Comparison of ENCODE assay signal across 12 cellular contexts in genomic region chr14:50647282-50647681, GRCh38. TPM values are rescaled to one million over a fixed set of nuclear protein-coding genes. Genes with fewer than 3 reads are reported as not detected.
DNase-seq lines count a peak whose midpoint lies in the region; ATAC-seq and TF ChIP-seq lines count a peak whose summit lies in the region.
"Had no signal": no experiment of that assay in that cellular context is flagged by ENCODE, and none has a peak within 500 bp of the region (broad histone marks: within the 10 kb centered on the region; RNA-seq: fewer than 3 reads in every experiment).

No MANE protein-coding gene starts in this region.

- H4K20me1 ChIP-seq in MM.1S (ENCODE audit: insufficient read depth, low read length): no peaks in the 10 kb centered on the region

- no peak overlapping the region for H3K27ac Mint-ChIP-seq in activated T-helper 2 cell treated with anti-CD3 and anti-CD28 coated beads, Interferon-gamma antibody, Interleukin-2, Interleukin-4, amounts not matched to agents 10 μg/mL and 5 μg/mL and 100 μg/mL, durations not matched to agents 14 hours and 24 hours and 36 hours
- H3K27ac Mint-ChIP-seq: activated naive CD8-positive, alpha-beta T cell treated with anti-CD3 and anti-CD28 coated beads, Interleukin-2, amount 10 ng/mL, durations not matched to agents 7 days and 5 days; stimulated activated naive CD8-positive, alpha-beta T cell treated with anti-CD3 and anti-CD28 coated beads, Interleukin-15, Interleukin-2, amounts not matched to agents 100 ng/mL and 50 ng/mL, for 24 hours had no signal

- no peak for TF ChIP-seq POLR2A in tibial nerve (IDR thresholded peaks at IDR 0.05)

- no peaks in the 10 kb centered on the region for H3K4me1 Mint-ChIP-seq in activated T-helper 2 cell treated with anti-CD3 and anti-CD28 coated beads, Interferon-gamma antibody, Interleukin-2, Interleukin-4, amounts not matched to agents 10 μg/mL and 5 μg/mL and 100 μg/mL, durations not matched to agents 14 hours and 24 hours and 36 hours (ENCODE audit: low read depth)
- H3K4me1 Mint-ChIP-seq: activated naive CD8-positive, alpha-beta T cell treated with anti-CD3 and anti-CD28 coated beads, Interleukin-2, amount 10 ng/mL, durations not matched to agents 7 days and 5 days had no signal

- no peak overlapping the region for H3K9ac ChIP-seq in MM.1S (ENCODE audit: low read length)

- H3K9me2 ChIP-seq in MM.1S (replicated peaks; ENCODE audit: insufficient read depth, low read length): no peaks in the 10 kb centered on the region

- no peak overlapping the region for H2AFZ ChIP-seq in MM.1S (ENCODE audit: low read length)

- 54 to 59% methylated on average over 6 of the region's 6 CpGs for WGBS in tibial nerve, 2 donors

- TF ChIP-seq CTCF in GM12865 (IDR thresholded peaks at IDR 0.05; ENCODE audit: insufficient read depth, low read depth, low read length, missing control alignments) (no peak), GM20000 (IDR thresholded peaks at IDR 0.05; ENCODE audit: extremely low read depth, missing control alignments) (no peak), MM.1S (IDR thresholded peaks at IDR 0.05; ENCODE audit: low read length) (no peak), tibial nerve (IDR thresholded peaks at IDR 0.05) (no peak)

- peak; percentile 69 for ATAC-seq in HG02943 (IDR thresholded peaks at IDR 0.05; ENCODE audit: low read depth, unreplicated experiment)

- no peaks in the 10 kb centered on the region for H3K9me3 Mint-ChIP-seq in activated T-helper 2 cell treated with anti-CD3 and anti-CD28 coated beads, Interferon-gamma antibody, Interleukin-2, Interleukin-4, amounts not matched to agents 10 μg/mL and 5 μg/mL and 100 μg/mL, durations not matched to agents 14 hours and 24 hours and 36 hours
- H3K9me3 Mint-ChIP-seq: activated naive CD8-positive, alpha-beta T cell treated with anti-CD3 and anti-CD28 coated beads, Interleukin-2, amount 10 ng/mL, durations not matched to agents 7 days and 5 days; stimulated activated naive CD8-positive, alpha-beta T cell treated with anti-CD3 and anti-CD28 coated beads, Interleukin-15, Interleukin-2, amounts not matched to agents 100 ng/mL and 50 ng/mL, for 24 hours had no signal

- no peak for TF ChIP-seq EP300 in tibial nerve (IDR thresholded peaks at IDR 0.05)

- H3K36me3 ChIP-seq in MM.1S (replicated peaks; ENCODE audit: insufficient read depth, low read length): no peaks in the 10 kb centered on the region
- peaks cover 0 to 19% (median 0%) of the 10 kb centered on the region in 3 donors for H3K36me3 ChIP-seq in tibial nerve

- DNase-seq in GM12865 (ENCODE audit: low read depth) (peak; percentile 85), GM20000 (ENCODE audit: low spot score) (peak; percentile 29), MM.1S (peak; percentile 42), NK-92 (lab: John Stamatoyannopoulos, UW; ENCODE audit: unreplicated experiment) (no peak), 8988T (no peak), tibial nerve (ENCODE audit: low spot score in 2 of 2) (no peak)
- no peak for DNase-seq in activated T-helper 2 cell treated with anti-CD3 and anti-CD28 coated beads, Interferon-gamma antibody, Interleukin-2, Interleukin-4, amounts not matched to agents 10 μg/mL and 5 μg/mL and 100 μg/mL, durations not matched to agents 14 hours and 24 hours and 36 hours (ENCODE audit: low spot score)
- DNase-seq: activated naive CD8-positive, alpha-beta T cell treated with anti-CD3 and anti-CD28 coated beads, Interleukin-2, amount 10 ng/mL, durations not matched to agents 7 days and 5 days; NCI-H187 treated with DMSO at 0.1 percent for 48 hours; stimulated activated CD4-positive, alpha-beta T cell treated with anti-CD3 and anti-CD28 coated beads, Interleukin-12 subunit alpha, Interleukin-12 subunit beta, amount 100 ng/mL, for 4 hours had no signal

- H3K27me3 ChIP-seq in MM.1S (replicated peaks; ENCODE audit: insufficient read depth, low read length) (no peaks in the 10 kb centered on the region), tibial nerve (no peaks in the 10 kb centered on the region)

- H3K9me3 ChIP-seq in MM.1S (replicated peaks; ENCODE audit: insufficient read depth, low read length) (no peaks in the 10 kb centered on the region), tibial nerve (no peaks in the 10 kb centered on the region)

- no peaks in the 10 kb centered on the region for H3K4me1 ChIP-seq in MM.1S (ENCODE audit: low read length)
- peaks cover 0 to 38% (median 2%) of the 10 kb centered on the region in 4 donors for H3K4me1 ChIP-seq in tibial nerve

- H3K4me3 ChIP-seq in GM12865 (ENCODE audit: low read depth, low read length) (peak overlapping the region; percentile 43), MM.1S (ENCODE audit: low read length) (no peak overlapping the region; the same call in 1 of the 2 replicates), tibial nerve (no peak overlapping the region)

- peak overlapping the region; percentile 50 for H3K4me2 ChIP-seq in MM.1S (ENCODE audit: low read depth, low read length)

- no peak overlapping the region for H3K4me3 Mint-ChIP-seq in activated T-helper 2 cell treated with anti-CD3 and anti-CD28 coated beads, Interferon-gamma antibody, Interleukin-2, Interleukin-4, amounts not matched to agents 10 μg/mL and 5 μg/mL and 100 μg/mL, durations not matched to agents 14 hours and 24 hours and 36 hours (ENCODE audit: low read depth)
- H3K4me3 Mint-ChIP-seq: activated naive CD8-positive, alpha-beta T cell treated with anti-CD3 and anti-CD28 coated beads, Interleukin-2, amount 10 ng/mL, durations not matched to agents 7 days and 5 days; stimulated activated naive CD8-positive, alpha-beta T cell treated with anti-CD3 and anti-CD28 coated beads, Interleukin-15, Interleukin-2, amounts not matched to agents 100 ng/mL and 50 ng/mL, for 24 hours had no signal

- no peaks in the 10 kb centered on the region for H3K27me3 Mint-ChIP-seq in activated T-helper 2 cell treated with anti-CD3 and anti-CD28 coated beads, Interferon-gamma antibody, Interleukin-2, Interleukin-4, amounts not matched to agents 10 μg/mL and 5 μg/mL and 100 μg/mL, durations not matched to agents 14 hours and 24 hours and 36 hours (ENCODE audit: low read depth)
- H3K27me3 Mint-ChIP-seq: activated naive CD8-positive, alpha-beta T cell treated with anti-CD3 and anti-CD28 coated beads, Interleukin-2, amount 10 ng/mL, durations not matched to agents 7 days and 5 days; stimulated activated naive CD8-positive, alpha-beta T cell treated with anti-CD3 and anti-CD28 coated beads, Interleukin-15, Interleukin-2, amounts not matched to agents 100 ng/mL and 50 ng/mL, for 24 hours had no signal

- H3K36me3 Mint-ChIP-seq in activated T-helper 2 cell treated with anti-CD3 and anti-CD28 coated beads, Interferon-gamma antibody, Interleukin-2, Interleukin-4, amounts not matched to agents 10 μg/mL and 5 μg/mL and 100 μg/mL, durations not matched to agents 14 hours and 24 hours and 36 hours (ENCODE audit: low read depth): no peaks in the 10 kb centered on the region

- peak overlapping the region; percentile 29; the same call in 1 of the 2 replicates for H3K27ac ChIP-seq in MM.1S (ENCODE audit: low read length)
- peak overlapping the region in 1 of 4 donors; percentile 20 for H3K27ac ChIP-seq in tibial nerve

- H3F3A ChIP-seq in MM.1S (ENCODE audit: insufficient read depth, low read length): no peaks in the 10 kb centered on the region

- no peaks in the 10 kb centered on the region for H3K79me2 ChIP-seq in MM.1S (ENCODE audit: low read length)

- intact Hi-C loops in activated T-helper 2 cell treated with anti-CD3 and anti-CD28 coated beads, Interferon-gamma antibody, Interleukin-2, Interleukin-4, amounts not matched to agents 10 μg/mL and 5 μg/mL and 100 μg/mL, durations not matched to agents 14 hours and 24 hours and 36 hours (cut with micrococcal nuclease): no loop called here

RNA-seq across cellular contexts. Expression of gene SAV1, which starts 20.8 kb away (rescaled TPM):
- total RNA-seq in activated T-helper 2 cell treated with anti-CD3 and anti-CD28 coated beads, Interferon-gamma antibody, Interleukin-2, Interleukin-4, amounts not matched to agents 10 μg/mL and 5 μg/mL and 100 μg/mL, durations not matched to agents 14 hours and 24 hours and 36 hours: 13.1 and 13.5 TPM in 2 replicates
- total RNA-seq in tibial nerve: 10 to 100 TPM; 35.1 to 62.3 (median 47.4) TPM

Comparison
In these comparisons a context has a peak if more than half of its experiments do, and no peak if none do; other contexts are left out.
1. DNase-seq: peak in GM12865 (single experiment), GM20000 (single experiment) and MM.1S (single experiment); none in activated T-helper 2 cell treated with anti-CD3 and anti-CD28 coated beads, Interferon-gamma antibody, Interleukin-2, Interleukin-4, amounts not matched to agents 10 μg/mL and 5 μg/mL and 100 μg/mL, durations not matched to agents 14 hours and 24 hours and 36 hours (single experiment), NK-92 (single experiment), 8988T (single experiment) and tibial nerve (0 of 2).